In the genomic region with DNA sequence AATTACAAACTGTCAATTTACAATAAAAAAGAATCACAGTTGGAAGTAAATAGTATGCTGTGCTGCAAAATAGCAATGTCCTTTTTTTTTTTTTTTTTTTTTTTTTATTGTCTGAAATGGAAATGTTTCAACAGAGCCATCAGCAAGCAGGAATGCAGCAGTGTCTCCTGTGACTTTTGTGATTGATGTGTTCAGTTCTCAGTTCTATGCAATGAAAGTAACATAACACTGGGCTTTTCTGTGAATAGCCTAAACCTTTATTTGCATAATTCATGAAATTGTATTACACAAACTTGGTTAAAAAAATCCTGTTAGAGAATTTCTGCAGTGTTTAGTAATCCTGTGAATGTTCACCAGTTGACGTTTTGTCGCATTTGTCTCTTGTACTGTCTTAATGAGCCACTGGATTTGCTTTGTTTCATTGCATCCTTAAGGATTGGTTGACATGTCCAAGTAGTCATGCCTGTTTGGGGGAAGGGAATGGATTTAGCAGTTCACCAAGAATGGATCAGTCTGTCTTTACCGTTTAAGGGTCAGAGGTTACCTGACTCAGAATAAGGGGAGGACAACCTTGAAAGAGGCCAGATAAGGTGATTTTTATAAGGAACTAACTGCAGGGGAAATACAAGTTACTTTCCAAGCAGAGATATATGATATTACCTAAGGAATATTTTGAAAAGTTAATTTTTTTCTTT, we compare ENCODE assay signal across 17 cellular contexts.
DNase-seq lines count a peak whose midpoint lies in the region; ATAC-seq, FAIRE-seq and TF ChIP-seq lines count a peak whose summit lies in the region.
"Had no signal": no experiment of that assay in that cellular context is flagged by ENCODE, and none has a peak within 500 bp of the region (broad histone marks: within the 10 kb centered on the region; RNA-seq: fewer than 3 reads in every experiment).

No MANE protein-coding gene starts in this region.

- H3K4me1 ChIP-seq in GM23338 (ENCODE audit: insufficient read depth), result peaks cover 26% of the 10 kb centered on the region
- peaks cover 51% of the 10 kb centered on the region for H3K4me1 ChIP-seq in neural progenitor cell
- H3K4me1 ChIP-seq in ovary (ENCODE audit: insufficient read depth), result peaks cover 2% of the 10 kb centered on the region
- peaks cover 0 to 15% of the 10 kb centered on the region in 2 donors for H3K4me1 ChIP-seq in naive thymus-derived CD4-positive, alpha-beta T cell (ENCODE audit: control insufficient read depth in 2 of 2, insufficient read depth in 2 of 2, low read length in 2 of 2)
- H3K4me1 ChIP-seq in prostate gland (replicated peaks), result no peaks in the 10 kb centered on the region

- no peak overlapping the region for H3K9ac ChIP-seq in neural progenitor cell

- H3K27ac ChIP-seq in GM23338 (ENCODE audit: low read depth), result peak overlapping the region; percentile 56; the same call in 1 of the 2 replicates
- peak overlapping the region; percentile 50 for H3K27ac ChIP-seq in neural progenitor cell
- no peak overlapping the region for H3K27ac ChIP-seq in ovary
- no peak overlapping the region for H3K27ac ChIP-seq in naive thymus-derived CD4-positive, alpha-beta T cell (ENCODE audit: low read depth, low read length)
- H3K27ac ChIP-seq in prostate gland, result no peak overlapping the region

- TF ChIP-seq POLR2A in ovary (IDR thresholded peaks at IDR 0.05) (no peak), prostate gland (IDR thresholded peaks at IDR 0.05) (no peak)

- H4K20me1 ChIP-seq in GM23338 (replicated peaks; ENCODE audit: insufficient read depth) (no peaks in the 10 kb centered on the region), neural progenitor cell (ENCODE audit: low read depth) (peaks cover 33% of the 10 kb centered on the region)

- H3K27me3 ChIP-seq in GM23338 (ENCODE audit: insufficient read depth) (no peaks in the 10 kb centered on the region), neural progenitor cell (no peaks in the 10 kb centered on the region), ovary (no peaks in the 10 kb centered on the region), prostate gland (replicated peaks; ENCODE audit: insufficient read depth) (no peaks in the 10 kb centered on the region)
- no peaks in the 10 kb centered on the region for H3K27me3 ChIP-seq in naive thymus-derived CD4-positive, alpha-beta T cell (ENCODE audit: control insufficient read depth in 2 of 2, insufficient read depth in 2 of 2, low read length in 2 of 2)

- H2AFZ ChIP-seq in GM23338 (no peak overlapping the region), neural progenitor cell (replicated peaks) (no peak overlapping the region)

- ATAC-seq in GM23338, result no peak; the same call in 2 of the 3 replicates
- ATAC-seq in naive thymus-derived CD4-positive, alpha-beta T cell, result no peak

- H3K9me2 ChIP-seq in GM23338 (ENCODE audit: insufficient read depth), result no peaks in the 10 kb centered on the region

- peak; percentile 18 for FAIRE-seq in endometrium (lab: Jason Lieb, UNC)
- FAIRE-seq: colon, GM19239 had no signal

- 63 to 65% (median 63%) methylated on average over 3 of the region's 3 CpGs for WGBS in ovary, 3 donors
- 64% methylated on average over 3 of the region's 3 CpGs for WGBS in prostate gland

- peaks cover 23% of the 10 kb centered on the region; the same call in 2 of the 3 replicates for H3K36me3 Mint-ChIP-seq in GM23338 (ENCODE audit: low read depth)
- H3K36me3 Mint-ChIP-seq in neural progenitor cell, result peaks cover 21% of the 10 kb centered on the region
- peaks cover 0 to 36% (median 14%) of the 10 kb centered on the region in 5 donors for H3K36me3 Mint-ChIP-seq in naive thymus-derived CD4-positive, alpha-beta T cell

- no peak for DNase-seq in GM23338 (ENCODE audit: low spot score)
- DNase-seq in RPMI7951 (ENCODE audit: low read depth), result peak; percentile 21
- DNase-seq in neural progenitor cell (ENCODE audit: low spot score), result peak; percentile 37
- DNase-seq in GF-D8 (lab: John Stamatoyannopoulos, UW), result no peak
- DNase-seq in ovary, result no peak
- no peak for DNase-seq in naive thymus-derived CD4-positive, alpha-beta T cell
- DNase-seq in prostate gland (ENCODE audit: low spot score), result no peak
- DNase-seq: activated CD8-positive, alpha-beta memory T cell treated with anti-CD3 and anti-CD28 coated beads for 24 hours; anterior cingulate cortex; hypothalamus; left colon; NCI-H446 treated with DMSO at 0.1 percent for 48 hours; substantia nigra had no signal

- H3K4me3 ChIP-seq in GM23338, result no peak overlapping the region
- no peak overlapping the region for H3K4me3 ChIP-seq in neural progenitor cell
- no peak overlapping the region for H3K4me3 ChIP-seq in ovary
- H3K4me3 ChIP-seq in naive thymus-derived CD4-positive, alpha-beta T cell (ENCODE audit: low read length), result no peak overlapping the region
- no peak overlapping the region for H3K4me3 ChIP-seq in prostate gland

- H3K4me3 Mint-ChIP-seq in GM23338 (no peak overlapping the region), neural progenitor cell (peak overlapping the region; percentile 9)
- peak overlapping the region in 2 of 10 donors; percentile 21 to 40 for H3K4me3 Mint-ChIP-seq in naive thymus-derived CD4-positive, alpha-beta T cell

- no peak overlapping the region for H3K4me2 ChIP-seq in GM23338
- H3K4me2 ChIP-seq in neural progenitor cell, result peak overlapping the region; percentile 27

- no peaks in the 10 kb centered on the region for H3K27me3 Mint-ChIP-seq in GM23338 (ENCODE audit: insufficient read depth, low read depth, poor library complexity)
- H3K27me3 Mint-ChIP-seq in neural progenitor cell (ENCODE audit: insufficient read depth, low read depth), result no peaks in the 10 kb centered on the region
- no peaks in the 10 kb centered on the region for H3K27me3 Mint-ChIP-seq in naive thymus-derived CD4-positive, alpha-beta T cell

- no peaks in the 10 kb centered on the region for H3K9me3 Mint-ChIP-seq in GM23338
- no peaks in the 10 kb centered on the region for H3K9me3 Mint-ChIP-seq in neural progenitor cell
- no peaks in the 10 kb centered on the region for H3K9me3 Mint-ChIP-seq in naive thymus-derived CD4-positive, alpha-beta T cell
- H3K9me3 Mint-ChIP-seq: activated T-helper 2 cell treated with anti-CD3 and anti-CD28 coated beads, Interferon-gamma antibody, Interleukin-2, Interleukin-4, amounts not matched to agents 10 μg/mL and 5 μg/mL and 100 μg/mL, durations not matched to agents 14 hours and 24 hours and 36 hours had no signal

- TF ChIP-seq CTCF in GM23338 (conservative IDR thresholded peaks at IDR 0.05; ENCODE audit: low read depth in 2 of 2) (no peak), neural progenitor cell (IDR thresholded peaks at IDR 0.05) (no peak), ovary (IDR thresholded peaks at IDR 0.05) (no peak), prostate gland (IDR thresholded peaks at IDR 0.05) (no peak)

- H3K4me1 Mint-ChIP-seq in GM23338, result peaks cover 46% of the 10 kb centered on the region
- H3K4me1 Mint-ChIP-seq in neural progenitor cell, result peaks cover 52% of the 10 kb centered on the region
- H3K4me1 Mint-ChIP-seq in naive thymus-derived CD4-positive, alpha-beta T cell, result peaks cover 17 to 49% (median 38%) of the 10 kb centered on the region in 7 donors

- intact Hi-C loops in ovary (cut with DNase I) (no loop called here), prostate gland (cut with DNase I) (no loop called here)
- intact Hi-C loops in naive thymus-derived CD4-positive, alpha-beta T cell (cut with micrococcal nuclease), result loop anchor here in 1 of 2 donors (2.0 to 10.0 kb wide), 3 partner anchors 14 to 228 kb away; no protein-coding TSS in a partner anchor

- H3K27ac Mint-ChIP-seq in GM23338, result peak overlapping the region; percentile 67
- peak overlapping the region; percentile 31 for H3K27ac Mint-ChIP-seq in neural progenitor cell
- H3K27ac Mint-ChIP-seq in naive thymus-derived CD4-positive, alpha-beta T cell, result peak overlapping the region in 1 of 9 donors; percentile 9
- H3K27ac Mint-ChIP-seq: activated T-helper 2 cell treated with anti-CD3 and anti-CD28 coated beads, Interferon-gamma antibody, Interleukin-2, Interleukin-4, amounts not matched to agents 10 μg/mL and 5 μg/mL and 100 μg/mL, durations not matched to agents 14 hours and 24 hours and 36 hours had no signal

- H3K36me3 ChIP-seq in GM23338 (ENCODE audit: insufficient read depth) (no peaks in the 10 kb centered on the region; the same call in 1 of the 2 replicates), neural progenitor cell (peaks cover 3% of the 10 kb centered on the region), ovary (no peaks in the 10 kb centered on the region), prostate gland (no peaks in the 10 kb centered on the region)
- peaks cover 0 to 7% (median 7%) of the 10 kb centered on the region in 3 experiments for H3K36me3 ChIP-seq in naive thymus-derived CD4-positive, alpha-beta T cell (ENCODE audit: control insufficient read depth in 2 of 3, insufficient read depth in 3 of 3, low read length in 3 of 3)

- POLR2A ChIA-PET in naive thymus-derived CD4-positive, alpha-beta T cell (lab: Charles Lee), result interaction anchor here (1.8 kb wide), 1 partner anchor 38 kb away, joined by 6 read pairs; no protein-coding TSS in a partner anchor

- TF ChIP-seq EP300 in ovary (IDR thresholded peaks at IDR 0.05), result no peak

- H3K79me2 ChIP-seq in GM23338 (replicated peaks; ENCODE audit: insufficient read depth), result 0 out of 2 replicates have a peak, but pooled peaks cover 5% of the 10 kb centered on the region
- peaks cover 67% of the 10 kb centered on the region for H3K79me2 ChIP-seq in neural progenitor cell (ENCODE audit: low read depth)

- H3K9me3 ChIP-seq in neural progenitor cell (ENCODE audit: low read depth), result no peaks in the 10 kb centered on the region
- no peaks in the 10 kb centered on the region for H3K9me3 ChIP-seq in ovary
- no peaks in the 10 kb centered on the region for H3K9me3 ChIP-seq in naive thymus-derived CD4-positive, alpha-beta T cell (ENCODE audit: control insufficient read depth in 2 of 3, low read length in 3 of 3)
- H3K9me3 ChIP-seq in prostate gland, result no peaks in the 10 kb centered on the region

- H3F3A ChIP-seq in GM23338 (replicated peaks; ENCODE audit: low read depth) (no peaks in the 10 kb centered on the region), neural progenitor cell (ENCODE audit: low read depth) (peaks cover 53% of the 10 kb centered on the region)

- CTCF ChIA-PET in naive thymus-derived CD4-positive, alpha-beta T cell (lab: Charles Lee), result no interaction called here

TF ChIP-seq in GM23338, 12 proteins besides CTCF, POLR2A, EP300 and RAD21 (continues in another document):
- no peak for TF ChIP-seq STAT1 (IDR thresholded peaks at IDR 0.05; ENCODE audit: unreplicated experiment)

Comparison
In these comparisons a context has a peak if more than half of its experiments do, and no peak if none do; other contexts are left out.
1. DNase-seq: peak in RPMI7951 (single experiment) and neural progenitor cell (single experiment); none in GM23338 (single experiment), GF-D8 (single experiment), ovary (0 of 5), naive thymus-derived CD4-positive, alpha-beta T cell (0 of 9) and prostate gland (single experiment).
2. H3K27ac ChIP-seq: peak in GM23338 (single experiment) and neural progenitor cell (single experiment); none in ovary (0 of 2), naive thymus-derived CD4-positive, alpha-beta T cell (single experiment) and prostate gland (0 of 2).